In genomic region chr9:120931278-120932085, GRCh38 we compare ENCODE assay signal across 8 cellular contexts.
DNase-seq lines count a peak whose midpoint lies in the region; ATAC-seq lines count a peak whose summit lies in the region.

No MANE protein-coding gene starts in this region.

- ATAC-seq in HG02610 (IDR thresholded peaks at IDR 0.05; ENCODE audit: unreplicated experiment): peak; percentile 54

- DNase-seq in activated CD4-positive, alpha-beta T cell treated with anti-CD3 and anti-CD28 coated beads for 1 hour: peak; percentile 53
- DNase-seq in activated CD4-positive, alpha-beta T cell treated with anti-CD3 and anti-CD28 coated beads, Interleukin-2, amount 50 U/mL, for 1 hour: no peak
- DNase-seq in NCI-H226: peak; percentile 32
- peak; percentile 61 for DNase-seq in activated gamma-delta T cell treated with anti-CD3 and anti-CD28 coated beads, Interleukin-2, amount 50 U/mL, for 16 hours (ENCODE audit: low read depth)
- peak; percentile 75 for DNase-seq in hepatic stellate cell (ENCODE audit: low spot score)
- DNase-seq in stimulated activated naive CD4-positive, alpha-beta T cell treated with Interleukin-2 at 50 U/mL for 16 hours (lab: John Stamatoyannopoulos, UW): peak; percentile 62
- DNase-seq in NCI-H146 treated with DMSO at 0.1 percent for 48 hours (lab: John Stamatoyannopoulos, UW; ENCODE audit: unreplicated experiment): no peak

Comparison
In these comparisons a context has a peak if more than half of its experiments do, and no peak if none do; other contexts are left out.
1. DNase-seq: peak in activated CD4-positive, alpha-beta T cell treated with anti-CD3 and anti-CD28 coated beads for 1 hour (single experiment), NCI-H226 (single experiment), activated gamma-delta T cell treated with anti-CD3 and anti-CD28 coated beads, Interleukin-2, amount 50 U/mL, for 16 hours (single experiment), hepatic stellate cell (single experiment) and stimulated activated naive CD4-positive, alpha-beta T cell treated with Interleukin-2 at 50 U/mL for 16 hours (single experiment); none in activated CD4-positive, alpha-beta T cell treated with anti-CD3 and anti-CD28 coated beads, Interleukin-2, amount 50 U/mL, for 1 hour (single experiment) and NCI-H146 treated with DMSO at 0.1 percent for 48 hours (single experiment).